Comparison of ENCODE assay signal across 28 cellular contexts in the genomic region with DNA sequence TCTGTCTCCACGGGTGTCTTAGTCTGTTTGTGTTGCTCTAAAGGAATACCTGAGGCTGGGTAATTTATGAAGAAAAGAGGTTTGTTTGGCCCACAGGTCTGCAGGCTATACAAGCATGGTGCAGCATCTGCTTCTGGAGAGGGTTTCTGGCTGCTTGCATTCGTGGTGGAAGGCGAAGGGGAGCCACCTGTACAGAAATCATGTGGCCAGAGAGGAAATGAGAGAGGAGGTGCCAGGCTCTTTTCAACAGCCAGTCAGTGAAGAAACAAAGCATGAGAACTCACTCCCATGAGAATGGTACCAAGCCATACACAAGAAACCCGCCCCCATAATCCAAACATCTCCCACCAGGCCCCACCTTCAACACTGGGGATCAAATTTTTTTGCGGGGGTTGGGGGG. TPM values are rescaled to one million over a fixed set of nuclear protein-coding genes. Genes with fewer than 3 reads are reported as not detected.
A peak's percentile ranks its signal among the peaks of the same experiment; 100 is the strongest.
DNase-seq lines count a peak whose midpoint lies in the region; ATAC-seq and TF ChIP-seq lines count a peak whose summit lies in the region.
"Had no signal": no experiment of that assay in that cellular context is flagged by ENCODE, and none has a peak within 500 bp of the region (broad histone marks: within the 10 kb centered on the region; RNA-seq: fewer than 3 reads in every experiment).

No MANE protein-coding gene starts in this region.

- no peak for ATAC-seq in left cardiac atrium
- ATAC-seq in effector memory CD8-positive, alpha-beta T cell (replicated peaks): no peak
- ATAC-seq: left lobe of liver, PC-3 had no signal

- H3K27ac ChIP-seq in stomach: peak overlapping the region in 4 of 5 donors; percentile 21 to 82 (median 51)
- no peak overlapping the region for H3K27ac ChIP-seq in vagina
- H3K27ac ChIP-seq: breast epithelium, coronary artery, esophagus muscularis mucosa had no signal

- H3K36me3 Mint-ChIP-seq in activated T-helper 1 cell treated with anti-CD3 and anti-CD28 coated beads, Interleukin-12 subunit alpha, Interleukin-12 subunit beta, Interleukin-2, Interleukin-4 antibody, amounts not matched to agents 30 ng/mL and 10 ng/mL and 1 ng/mL, durations not matched to agents 14 hours and 24 hours and 36 hours (ENCODE audit: low read depth): peaks cover 22% of the 10 kb centered on the region
- peaks cover 12% of the 10 kb centered on the region for H3K36me3 Mint-ChIP-seq in effector memory CD8-positive, alpha-beta T cell (ENCODE audit: insufficient read depth)

- H3K4me1 Mint-ChIP-seq in activated T-helper 1 cell treated with anti-CD3 and anti-CD28 coated beads, Interleukin-12 subunit alpha, Interleukin-12 subunit beta, Interleukin-2, Interleukin-4 antibody, amounts not matched to agents 30 ng/mL and 10 ng/mL and 1 ng/mL, durations not matched to agents 14 hours and 24 hours and 36 hours (ENCODE audit: low read depth): peaks cover 78% of the 10 kb centered on the region
- peaks cover 24 to 29% of the 10 kb centered on the region in 2 donors for H3K4me1 Mint-ChIP-seq in effector memory CD8-positive, alpha-beta T cell (ENCODE audit: low read depth in 2 of 2)

- H3K36me3 ChIP-seq in stomach (peaks cover 22 to 71% (median 51%) of the 10 kb centered on the region in 4 donors), vagina (peaks cover 0 to 11% of the 10 kb centered on the region in 2 donors)
- H3K36me3 ChIP-seq: breast epithelium, thyroid gland had no signal

- H3K9me3 ChIP-seq in stomach (no peaks in the 10 kb centered on the region), vagina (no peaks in the 10 kb centered on the region)
- H3K9me3 ChIP-seq: breast epithelium, esophagus muscularis mucosa, thyroid gland had no signal

- DNase-seq in cardiac septum (ENCODE audit: low spot score) (peak; percentile 41), left cardiac atrium (no peak), stomach (no peak), vagina (ENCODE audit: extremely low spot score in 2 of 2) (no peak)
- DNase-seq in Jurkat, Clone E6-1 (ENCODE audit: low read depth, low spot score): peak; percentile 39
- DNase-seq in activated T-helper 1 cell treated with anti-CD3 and anti-CD28 coated beads, Interleukin-12 subunit alpha, Interleukin-12 subunit beta, Interleukin-2, Interleukin-4 antibody, amounts not matched to agents 30 ng/mL and 10 ng/mL and 1 ng/mL, durations not matched to agents 14 hours and 24 hours and 36 hours (ENCODE audit: low spot score): no peak
- DNase-seq in effector memory CD8-positive, alpha-beta T cell: no peak
- DNase-seq: activated CD4-positive, CD25-positive, alpha-beta regulatory T cell treated with anti-CD3 and anti-CD28 coated beads, Interleukin-2, amount 50 U/mL, for 72 hours; activated CD8-positive, alpha-beta memory T cell treated with anti-CD3 and anti-CD28 coated beads, Interleukin-2, amount 50 U/mL, for 48 hours; activated effector memory CD4-positive, alpha-beta T cell treated with anti-CD3 and anti-CD28 coated beads, Interleukin-2, amount 50 U/mL, for 16 hours; EL; foreskin melanocyte; immature natural killer cell; NCI-H1105 treated with DMSO at 0.1 percent for 48 hours; NCI-H2029; NCI-H226; NCI-H748 treated with DMSO at 0.1 percent for 48 hours; PC-3; SHP77 treated with DMSO at 0.1 percent for 48 hours; stimulated activated CD4-positive, alpha-beta T cell treated with anti-CD3 and anti-CD28 coated beads, Interleukin-2, amount 100 ng/mL, for 48 hours; stimulated activated naive CD4-positive, alpha-beta T cell treated with Interleukin-2 at 50 U/mL for 16 hours; SW 1271; thyroid gland had no signal

- no peak for TF ChIP-seq EP300 in stomach (IDR thresholded peaks at IDR 0.05)

- TF ChIP-seq POLR2A in stomach (IDR thresholded peaks at IDR 0.05) (no peak), vagina (IDR thresholded peaks at IDR 0.05) (no peak)

- intact Hi-C loops in cardiac septum (cut with DNase I) (loop anchor here (5.0 kb wide), 1 partner anchor 38 kb away; no protein-coding TSS in a partner anchor), left cardiac atrium (cut with DNase I) (loop anchor here in 1 of 2 donors (10.0 kb wide), 1 partner anchor 75 kb away; a partner anchor contains a TSS), stomach (cut with DNase I; ENCODE audit: low total_unique reads) (loop anchor here (5.0 kb wide), 1 partner anchor 98 kb away; a partner anchor contains a TSS), vagina (cut with DNase I) (no loop called here)
- intact Hi-C loops in activated T-helper 1 cell treated with anti-CD3 and anti-CD28 coated beads, Interleukin-12 subunit alpha, Interleukin-12 subunit beta, Interleukin-2, Interleukin-4 antibody, amounts not matched to agents 30 ng/mL and 10 ng/mL and 1 ng/mL, durations not matched to agents 14 hours and 24 hours and 36 hours (cut with micrococcal nuclease): no loop called here

- H3K27me3 Mint-ChIP-seq in activated T-helper 1 cell treated with anti-CD3 and anti-CD28 coated beads, Interleukin-12 subunit alpha, Interleukin-12 subunit beta, Interleukin-2, Interleukin-4 antibody, amounts not matched to agents 30 ng/mL and 10 ng/mL and 1 ng/mL, durations not matched to agents 14 hours and 24 hours and 36 hours (ENCODE audit: insufficient read depth): no peaks in the 10 kb centered on the region
- H3K27me3 Mint-ChIP-seq in effector memory CD8-positive, alpha-beta T cell: no peaks in the 10 kb centered on the region
- H3K27me3 Mint-ChIP-seq: IgD-negative memory B cell had no signal

- no peak overlapping the region for H3K4me3 Mint-ChIP-seq in activated T-helper 1 cell treated with anti-CD3 and anti-CD28 coated beads, Interleukin-12 subunit alpha, Interleukin-12 subunit beta, Interleukin-2, Interleukin-4 antibody, amounts not matched to agents 30 ng/mL and 10 ng/mL and 1 ng/mL, durations not matched to agents 14 hours and 24 hours and 36 hours
- no peak overlapping the region for H3K4me3 Mint-ChIP-seq in effector memory CD8-positive, alpha-beta T cell
- H3K4me3 Mint-ChIP-seq: immature natural killer cell had no signal

- no peaks in the 10 kb centered on the region for H3K9me3 Mint-ChIP-seq in activated T-helper 1 cell treated with anti-CD3 and anti-CD28 coated beads, Interleukin-12 subunit alpha, Interleukin-12 subunit beta, Interleukin-2, Interleukin-4 antibody, amounts not matched to agents 30 ng/mL and 10 ng/mL and 1 ng/mL, durations not matched to agents 14 hours and 24 hours and 36 hours
- no peaks in the 10 kb centered on the region for H3K9me3 Mint-ChIP-seq in effector memory CD8-positive, alpha-beta T cell
- H3K9me3 Mint-ChIP-seq: IgD-negative memory B cell, immature natural killer cell had no signal

- H3K4me1 ChIP-seq in stomach (peaks cover 77 to 100% (median 89%) of the 10 kb centered on the region in 4 donors), vagina (peaks cover 41% of the 10 kb centered on the region)
- H3K4me1 ChIP-seq: breast epithelium had no signal

- no peaks in the 10 kb centered on the region for H3K27me3 ChIP-seq in stomach
- H3K27me3 ChIP-seq in vagina: no peaks in the 10 kb centered on the region
- H3K27me3 ChIP-seq: breast epithelium, esophagus muscularis mucosa, thyroid gland had no signal

- peak overlapping the region; percentile 31 for H3K27ac Mint-ChIP-seq in activated T-helper 1 cell treated with anti-CD3 and anti-CD28 coated beads, Interleukin-12 subunit alpha, Interleukin-12 subunit beta, Interleukin-2, Interleukin-4 antibody, amounts not matched to agents 30 ng/mL and 10 ng/mL and 1 ng/mL, durations not matched to agents 14 hours and 24 hours and 36 hours
- H3K27ac Mint-ChIP-seq in effector memory CD8-positive, alpha-beta T cell: peak overlapping the region in 1 of 2 donors; percentile 59

- WGBS in stomach, 5 donors: 52 to 84% (median 63%) methylated on average over 5 of the region's 5 CpGs

- no peak for TF ChIP-seq CTCF in stomach (IDR thresholded peaks at IDR 0.05)
- no peak for TF ChIP-seq CTCF in vagina (IDR thresholded peaks at IDR 0.05)

- H3K4me3 ChIP-seq in Jurkat, Clone E6-1 (ENCODE audit: low read length): no peak overlapping the region
- H3K4me3 ChIP-seq in stomach (no peak overlapping the region), vagina (no peak overlapping the region)
- H3K4me3 ChIP-seq: breast epithelium, coronary artery, esophagus muscularis mucosa, thyroid gland had no signal

RNA-seq across cellular contexts. Expression of a gene that starts 53.4 kb away (rescaled TPM):
- total RNA-seq in cardiac septum (71.7 TPM), left cardiac atrium (10 to 100 TPM; 49.1 to 54.7 TPM), stomach (100 to 1,000 TPM in 2 of 5 donors, 10 to 100 TPM in 3; 28.6 to 137 (median 52.1) TPM), vagina (94.8 TPM)
- 129 TPM for polyA plus RNA-seq in Jurkat, Clone E6-1 (2012; ENCODE audit: insufficient read depth, insufficient read length)
- total RNA-seq in activated T-helper 1 cell treated with anti-CD3 and anti-CD28 coated beads, Interleukin-12 subunit alpha, Interleukin-12 subunit beta, Interleukin-2, Interleukin-4 antibody, amounts not matched to agents 30 ng/mL and 10 ng/mL and 1 ng/mL, durations not matched to agents 14 hours and 24 hours and 36 hours: 59.5 and 60.6 TPM in 2 replicates
- polyA plus RNA-seq in stomach: 10 to 100 TPM; 70.7 to 88.0 (median 77.8) TPM

Comparison
In these comparisons a context has a peak if more than half of its experiments do, and no peak if none do; other contexts are left out.
1. DNase-seq: peak in cardiac septum (single experiment) and Jurkat, Clone E6-1 (single experiment); none in left cardiac atrium (single experiment), activated T-helper 1 cell treated with anti-CD3 and anti-CD28 coated beads, Interleukin-12 subunit alpha, Interleukin-12 subunit beta, Interleukin-2, Interleukin-4 antibody, amounts not matched to agents 30 ng/mL and 10 ng/mL and 1 ng/mL, durations not matched to agents 14 hours and 24 hours and 36 hours (single experiment), stomach (single experiment), vagina (0 of 2) and effector memory CD8-positive, alpha-beta T cell (0 of 3).
2. intact Hi-C loops: an anchor here in cardiac septum (5.0 kb wide) and stomach (5.0 kb wide); none called in activated T-helper 1 cell treated with anti-CD3 and anti-CD28 coated beads, Interleukin-12 subunit alpha, Interleukin-12 subunit beta, Interleukin-2, Interleukin-4 antibody, amounts not matched to agents 30 ng/mL and 10 ng/mL and 1 ng/mL, durations not matched to agents 14 hours and 24 hours and 36 hours and vagina.